Comparison of ENCODE assay signal across 14 cellular contexts in genomic region chr15:44715797-44716334, GRCh38. TPM values are rescaled to one million over a fixed set of nuclear protein-coding genes. Genes with fewer than 3 reads are reported as not detected.
A peak's percentile ranks its signal among the peaks of the same experiment; 100 is the strongest.
DNase-seq lines count a peak whose midpoint lies in the region; ATAC-seq, FAIRE-seq and TF ChIP-seq lines count a peak whose summit lies in the region.
"Had no signal": no experiment of that assay in that cellular context is flagged by ENCODE, and none has a peak within 500 bp of the region (broad histone marks: within the 10 kb centered on the region; RNA-seq: fewer than 3 reads in every experiment).

No MANE protein-coding gene starts in this region.

- H3K79me2 ChIP-seq in KMS-11 (ENCODE audit: insufficient read depth, low read depth) (peaks cover 56% of the 10 kb centered on the region), K562 (ENCODE audit: control insufficient read depth, insufficient read depth, low read length) (peaks cover 45% of the 10 kb centered on the region)

- peaks cover 3% of the 10 kb centered on the region for H3K9me1 ChIP-seq in K562 (ENCODE audit: control insufficient read depth, insufficient read depth, low read length)

- H2AFZ ChIP-seq in KMS-11 (ENCODE audit: low read depth) (no peak overlapping the region), K562 (ENCODE audit: low read depth, low read length) (no peak overlapping the region)

- CTCF ChIA-PET in K562 (lab: Yijun Ruan, JAX; ENCODE audit: low intra/inter-chr PET ratio): no interaction called here

- H3K4me2 ChIP-seq in KMS-11 (no peak overlapping the region; the same call in 1 of the 2 replicates), K562 (ENCODE audit: insufficient read depth, low read length) (no peak overlapping the region)

- no peak for TF ChIP-seq CTCF in KMS-11 (conservative IDR thresholded peaks at IDR 0.05; ENCODE audit: low read depth, low read length)
- TF ChIP-seq CTCF in K562 (IDR thresholded peaks at IDR 0.05 in 2 of 3, conservative IDR thresholded peaks at IDR 0.05 in 1 of 3; ENCODE audit: insufficient read depth in 2 of 3, low read depth in 1 of 3, low read length in 3 of 3): no peak

- in situ Hi-C loops in K562 (cut with MboI): no loop called here

- no peak for FAIRE-seq in K562 (lab: Jason Lieb, UNC)

- peaks cover 36% of the 10 kb centered on the region for H4K20me1 ChIP-seq in KMS-11 (ENCODE audit: insufficient read depth)
- H4K20me1 ChIP-seq in K562 (replicated peaks; ENCODE audit: control insufficient read depth, insufficient read depth, low read length): 0 out of 2 replicates have a peak, but pooled peaks cover 4% of the 10 kb centered on the region

- peak overlapping the region; percentile 99 for H3K4me3 Mint-ChIP-seq in activated T-cell treated with anti-CD3 and anti-CD28 coated beads, Interleukin-2, amount 50 U/mL, for 4 hours

- H3K4me3 ChIP-seq in KMS-11 (IDR thresholded peaks at IDR 0.05; ENCODE audit: insufficient read depth, low read depth, low read length) (no peak overlapping the region), K562 (no peak overlapping the region), skin epidermis (peak overlapping the region in 4 of 7 experiments; percentile 63 to 100 (median 92))

- H3K27me3 ChIP-seq in KMS-11 (ENCODE audit: insufficient read depth, low read depth) (no peaks in the 10 kb centered on the region), K562 (ENCODE audit: control insufficient read depth in 2 of 2, insufficient read depth in 2 of 2, low read length in 2 of 2) (no peaks in the 10 kb centered on the region)
- H3K27me3 ChIP-seq: left lung had no signal

- peaks cover 60% of the 10 kb centered on the region for H3K4me1 Mint-ChIP-seq in activated T-cell treated with anti-CD3 and anti-CD28 coated beads, Interleukin-2, amount 50 U/mL, for 4 hours (ENCODE audit: low read depth)

- BruUV-seq in K562 (replicated peaks; lab: Mats Ljungman, UMichigan): no TSS peak

- POLR2A ChIA-PET in K562 (lab: Yijun Ruan, JAX): interaction anchor here (1.0 kb wide), 1 partner anchor 12 kb away, joined by 3 read pairs; no protein-coding TSS in a partner anchor

- no peaks in the 10 kb centered on the region for H3K9me3 Mint-ChIP-seq in activated T-cell treated with anti-CD3 and anti-CD28 coated beads, Interleukin-2, amount 50 U/mL, for 4 hours

- H3K9me3 ChIP-seq in K562 (replicated peaks; ENCODE audit: control insufficient read depth, insufficient read depth, low read depth, low read length): no peaks in the 10 kb centered on the region
- H3K9me3 ChIP-seq: left lung had no signal

- no peak for TF ChIP-seq RAD21 in K562 (CRISPR knock-in tag; conservative IDR thresholded peaks at IDR 0.05 in 1 of 2, IDR thresholded peaks at IDR 0.05 in 1 of 2)

- H3K27me3 Mint-ChIP-seq in activated T-cell treated with anti-CD3 and anti-CD28 coated beads, Interleukin-2, amount 50 U/mL, for 4 hours (ENCODE audit: low read depth): no peaks in the 10 kb centered on the region

- 100% methylated on average over 2 of the region's 2 CpGs for WGBS in K562 (ENCODE audit: insufficient coverage, low coverage, missing lambda C conversion rate)

- no peak for ATAC-seq in activated T-cell treated with anti-CD3 and anti-CD28 coated beads, Interleukin-2, amount 50 U/mL, for 4 hours
- ATAC-seq in K562 (no peak), HG02870 (IDR thresholded peaks at IDR 0.05; ENCODE audit: unreplicated experiment) (no peak)
- ATAC-seq: left lung had no signal

- TF ChIP-seq POLR2A in K562 (conservative IDR thresholded peaks at IDR 0.05): no peak

- no peak for DNase-seq in activated T-cell treated with anti-CD3 and anti-CD28 coated beads, Interleukin-2, amount 50 U/mL, for 4 hours
- no peak for DNase-seq in activated T-cell treated with anti-CD3 and anti-CD28 coated beads, Interleukin-2, amount 50 U/mL, for 48 hours
- DNase-seq in K562 (ENCODE audit: extremely low read depth in 1 of 4, low spot score in 3 of 4): no peak
- no peak for DNase-seq in NCI-H82 (lab: John Stamatoyannopoulos, UW)
- no peak for DNase-seq in activated CD4-positive, CD25-positive, alpha-beta regulatory T cell (lab: John Stamatoyannopoulos, UW)
- DNase-seq: activated gamma-delta T cell treated with Interleukin-2 at 50 U/mL for 16 hours, DMS79, left lung, NCI-H2029 treated with DMSO at 0.1 percent for 48 hours had no signal

- peak overlapping the region; percentile 19; the same call in 1 of the 2 replicates for H3K27ac ChIP-seq in KMS-11
- no peak overlapping the region for H3K27ac ChIP-seq in K562 (ENCODE audit: extremely low read depth, low read depth, low read length)
- H3K27ac ChIP-seq in skin epidermis: peak overlapping the region in 2 of 21 experiments; percentile 2 to 100
- H3K27ac ChIP-seq: VCaP had no signal

- peaks cover 69% of the 10 kb centered on the region for H3K36me3 Mint-ChIP-seq in activated T-cell treated with anti-CD3 and anti-CD28 coated beads, Interleukin-2, amount 50 U/mL, for 4 hours (ENCODE audit: insufficient read depth)

- H3K4me1 ChIP-seq in KMS-11 (ENCODE audit: low read depth, poor library complexity, severe bottlenecking): peaks cover 80% of the 10 kb centered on the region
- peaks cover 5 to 9% of the 10 kb centered on the region in 2 experiments; a peak in 4 of 5 replicates for H3K4me1 ChIP-seq in K562 (replicated peaks in 1 of 2; ENCODE audit: control insufficient read depth in 2 of 2, insufficient read depth in 2 of 2, low read length in 2 of 2)

- no peak for TF ChIP-seq EP300 in K562 (IDR thresholded peaks at IDR 0.05; ENCODE audit: low read length)

- H3K36me3 ChIP-seq in KMS-11 (ENCODE audit: insufficient read depth): peaks cover 17% of the 10 kb centered on the region
- peaks cover 49% of the 10 kb centered on the region for H3K36me3 ChIP-seq in K562 (ENCODE audit: control insufficient read depth, insufficient read depth, low read length)

- H3K9ac ChIP-seq in KMS-11 (no peak overlapping the region), K562 (ENCODE audit: insufficient read depth in 1 of 2, low read depth in 2 of 2, low read length in 2 of 2) (no peak overlapping the region)

- intact Hi-C loops in K562 (cut with micrococcal nuclease): loop anchor here (10.0 kb wide), 2 partner anchors 129 to 209 kb away; no protein-coding TSS in a partner anchor

RNA-seq across cellular contexts. Expression of gene B2M, which starts 4.5 kb away (rescaled TPM):
- 1,000 to 10,000 TPM; 3,850 to 4,350 (median 4,124) TPM for total RNA-seq in activated T-cell treated with anti-CD3 and anti-CD28 coated beads, Interleukin-2, amount 50 U/mL, for 4 hours
- total RNA-seq in K562 (2011; cell fraction: chromatin; rRNA removed; ENCODE audit: low replicate concordance): 410 and 624 TPM in 2 replicates
- 454 and 493 TPM in 2 replicates for total RNA-seq in K562 (2011; cell fraction: nucleolus; rRNA removed)
- total RNA-seq in K562 (2011; cell fraction: nucleoplasm; rRNA removed): 734 and 781 TPM in 2 replicates
- total RNA-seq in K562 (2014; rRNA removed): 508 and 518 TPM in 2 replicates
- total RNA-seq in K562 (2014; rRNA removed; fragmentation: Illumina TruSeq; extraction: Trizol): 872 and 963 TPM in 2 replicates
- 938 and 983 TPM in 2 replicates for total RNA-seq in K562 (2015; rRNA removed; fragmentation: Illumina TruSeq; extraction: Trizol)
- 460 and 518 TPM in 2 replicates for total RNA-seq in K562 (2021)
- 1,201 and 1,654 TPM in 2 replicates for polyA plus RNA-seq in K562 (2011; rRNA removed)
- polyA plus RNA-seq in K562 (2011; cell fraction: cytosol; rRNA removed): 1,148 and 3,009 TPM in 2 replicates
- 172 and 337 TPM in 2 replicates for polyA plus RNA-seq in K562 (2011; cell fraction: nucleus; rRNA removed)
- 946 and 1,158 TPM in 2 replicates for polyA plus RNA-seq in K562 (2012)
- 1,667 and 1,763 TPM in 2 replicates for polyA plus RNA-seq in K562 (2014; fragmentation: Illumina TruSeq; extraction: Trizol)
- 1,000 to 10,000 TPM; 2,823 to 3,138 TPM for polyA plus RNA-seq in K562 (2014; fragmentation: Nextera tagmentation; extraction: Ambion mirVana)
- 981 and 1,032 TPM in 2 replicates for polyA plus RNA-seq in K562 (2014; rRNA removed)
- 659 and 661 TPM in 2 replicates for polyA minus RNA-seq in K562 (2011; rRNA and poly(A)+ RNA removed)
- 257 and 286 TPM in 2 replicates for polyA minus RNA-seq in K562 (2011; cell fraction: cytosol; rRNA and poly(A)+ RNA removed)
- polyA minus RNA-seq in K562 (2011; cell fraction: nucleus; rRNA and poly(A)+ RNA removed): 69.7 and 112 TPM in 2 replicates

RNA-seq across cellular contexts. Expression of gene PATL2, which starts 4.7 kb away (rescaled TPM):
- 1 to 10 TPM; 3.6 to 5.2 (median 3.9) TPM for total RNA-seq in activated T-cell treated with anti-CD3 and anti-CD28 coated beads, Interleukin-2, amount 50 U/mL, for 4 hours
- total RNA-seq in K562 (2011; cell fraction: chromatin; rRNA removed; ENCODE audit: low replicate concordance): 4.1 and 4.5 TPM in 2 replicates
- 2.2 and 2.5 TPM in 2 replicates for total RNA-seq in K562 (2011; cell fraction: nucleolus; rRNA removed)
- total RNA-seq in K562 (2011; cell fraction: nucleoplasm; rRNA removed): 2.1 and 3.6 TPM in 2 replicates
- 0.20 and 1.1 TPM in 2 replicates for total RNA-seq in K562 (2014; rRNA removed)
- 0.41 and 0.69 TPM in 2 replicates for total RNA-seq in K562 (2014; rRNA removed; fragmentation: Illumina TruSeq; extraction: Trizol)
- total RNA-seq in K562 (2015; rRNA removed; fragmentation: Illumina TruSeq; extraction: Trizol): 0.98 and 1.2 TPM in 2 replicates
- 0.60 and 0.86 TPM in 2 replicates for total RNA-seq in K562 (2021)
- polyA plus RNA-seq in K562 (2011; rRNA removed): 0.68 and 1.7 TPM in 2 replicates
- 0.30 and 1.1 TPM in 2 replicates for polyA plus RNA-seq in K562 (2011; cell fraction: cytosol; rRNA removed)
- 7.3 and 7.5 TPM in 2 replicates for polyA plus RNA-seq in K562 (2011; cell fraction: nucleus; rRNA removed)
- 0.92 and 3.6 TPM in 2 replicates for polyA plus RNA-seq in K562 (2012)
- polyA plus RNA-seq in K562 (2014; fragmentation: Illumina TruSeq; extraction: Trizol): 0.91 and 1.2 TPM in 2 replicates
- under 1 TPM; 0.77 to 0.89 TPM for polyA plus RNA-seq in K562 (2014; fragmentation: Nextera tagmentation; extraction: Ambion mirVana)
- 0.42 and 0.55 TPM in 2 replicates for polyA plus RNA-seq in K562 (2014; rRNA removed)
- 0.14 and 1.5 TPM in 2 replicates for polyA minus RNA-seq in K562 (2011; rRNA and poly(A)+ RNA removed)
- not detected in 2 replicates for polyA minus RNA-seq in K562 (2011; cell fraction: cytosol; rRNA and poly(A)+ RNA removed)
- polyA minus RNA-seq in K562 (2011; cell fraction: nucleus; rRNA and poly(A)+ RNA removed): 1.1 and 2.1 TPM in 2 replicates
- total RNA-seq: epithelial cell of proximal tubule had no signal

RNA-seq across cellular contexts. Expression of gene TRIM69, which starts 20.5 kb away (rescaled TPM):
- total RNA-seq in activated T-cell treated with anti-CD3 and anti-CD28 coated beads, Interleukin-2, amount 50 U/mL, for 4 hours: 10 to 100 TPM; 45.4 to 58.2 (median 46.4) TPM
- total RNA-seq in K562 (2011; cell fraction: chromatin; rRNA removed; ENCODE audit: low replicate concordance): 0.93 and 2.2 TPM in 2 replicates
- total RNA-seq in K562 (2011; cell fraction: nucleolus; rRNA removed): 1.0 and 1.1 TPM in 2 replicates
- total RNA-seq in K562 (2011; cell fraction: nucleoplasm; rRNA removed): 1.0 and 1.8 TPM in 2 replicates
- total RNA-seq in K562 (2014; rRNA removed): 1.5 and 1.8 TPM in 2 replicates
- total RNA-seq in K562 (2014; rRNA removed; fragmentation: Illumina TruSeq; extraction: Trizol): 2.2 and 2.6 TPM in 2 replicates
- total RNA-seq in K562 (2015; rRNA removed; fragmentation: Illumina TruSeq; extraction: Trizol): 4.0 and 4.3 TPM in 2 replicates
- 3.2 and 4.1 TPM in 2 replicates for total RNA-seq in K562 (2021)
- 3.3 and 4.1 TPM in 2 replicates for polyA plus RNA-seq in K562 (2011; rRNA removed)
- 1.2 and 2.3 TPM in 2 replicates for polyA plus RNA-seq in K562 (2011; cell fraction: cytosol; rRNA removed)
- polyA plus RNA-seq in K562 (2011; cell fraction: nucleus; rRNA removed): 1.7 and 2.2 TPM in 2 replicates
- polyA plus RNA-seq in K562 (2012): 4.2 and 5.9 TPM in 2 replicates
- polyA plus RNA-seq in K562 (2014; fragmentation: Illumina TruSeq; extraction: Trizol): 2.6 and 3.8 TPM in 2 replicates
- 1 to 10 TPM; 1.0 to 1.6 TPM for polyA plus RNA-seq in K562 (2014; fragmentation: Nextera tagmentation; extraction: Ambion mirVana)
- 2.0 and 2.3 TPM in 2 replicates for polyA plus RNA-seq in K562 (2014; rRNA removed)
- 3.5 and 4.3 TPM in 2 replicates for polyA minus RNA-seq in K562 (2011; rRNA and poly(A)+ RNA removed)
- 0.95 and 1.7 TPM in 2 replicates for polyA minus RNA-seq in K562 (2011; cell fraction: cytosol; rRNA and poly(A)+ RNA removed)
- 0.67 and 1.9 TPM in 2 replicates for polyA minus RNA-seq in K562 (2011; cell fraction: nucleus; rRNA and poly(A)+ RNA removed)

RNA-seq across cellular contexts. Expression of gene SPG11, which starts 52.4 kb away (rescaled TPM):
- total RNA-seq in activated T-cell treated with anti-CD3 and anti-CD28 coated beads, Interleukin-2, amount 50 U/mL, for 4 hours: 10 to 100 TPM; 36.9 to 37.3 (median 37.1) TPM
- 195 and 371 TPM in 2 replicates for total RNA-seq in K562 (2011; cell fraction: chromatin; rRNA removed; ENCODE audit: low replicate concordance)
- 116 and 148 TPM in 2 replicates for total RNA-seq in K562 (2011; cell fraction: nucleolus; rRNA removed)
- total RNA-seq in K562 (2011; cell fraction: nucleoplasm; rRNA removed): 167 and 188 TPM in 2 replicates
- total RNA-seq in K562 (2014; rRNA removed): 31.3 and 47.4 TPM in 2 replicates
- total RNA-seq in K562 (2014; rRNA removed; fragmentation: Illumina TruSeq; extraction: Trizol): 57.9 and 64.1 TPM in 2 replicates
- 49.6 and 55.1 TPM in 2 replicates for total RNA-seq in K562 (2015; rRNA removed; fragmentation: Illumina TruSeq; extraction: Trizol)
- 50.9 and 51.2 TPM in 2 replicates for total RNA-seq in K562 (2021)
- polyA plus RNA-seq in K562 (2011; rRNA removed): 71.2 and 96.5 TPM in 2 replicates
- polyA plus RNA-seq in K562 (2011; cell fraction: cytosol; rRNA removed): 66.0 and 70.7 TPM in 2 replicates
- polyA plus RNA-seq in K562 (2011; cell fraction: nucleus; rRNA removed): 99.2 and 111 TPM in 2 replicates
- 35.2 and 70.1 TPM in 2 replicates for polyA plus RNA-seq in K562 (2012)
- 45.6 and 48.0 TPM in 2 replicates for polyA plus RNA-seq in K562 (2014; fragmentation: Illumina TruSeq; extraction: Trizol)
- 10 to 100 TPM; 23.3 to 24.0 TPM for polyA plus RNA-seq in K562 (2014; fragmentation: Nextera tagmentation; extraction: Ambion mirVana)
- polyA plus RNA-seq in K562 (2014; rRNA removed): 33.9 and 34.1 TPM in 2 replicates
- 136 and 168 TPM in 2 replicates for polyA minus RNA-seq in K562 (2011; rRNA and poly(A)+ RNA removed)
- polyA minus RNA-seq in K562 (2011; cell fraction: cytosol; rRNA and poly(A)+ RNA removed): 48.1 and 89.9 TPM in 2 replicates
- 77.0 and 125 TPM in 2 replicates for polyA minus RNA-seq in K562 (2011; cell fraction: nucleus; rRNA and poly(A)+ RNA removed)

Comparison
In these comparisons a context has a peak if more than half of its experiments do, and no peak if none do; other contexts are left out.
1. H3K4me3 ChIP-seq: peak in skin epidermis (4 of 7); none in KMS-11 (single experiment) and K562 (single experiment).
2. RNA of gene TRIM69, which starts 20.5 kb away (total RNA-seq): 45.4 to 58.2 TPM in activated T-cell treated with anti-CD3 and anti-CD28 coated beads, Interleukin-2, amount 50 U/mL, for 4 hours; 0.93 to 4.3 TPM in K562; every median in the first group is over 4 times any median in the second.